Comparison of ENCODE assay signal across 26 cellular contexts in genomic region chr2:43839776-43840564, GRCh38. TPM values are rescaled to one million over a fixed set of nuclear protein-coding genes. Genes with fewer than 3 reads are reported as not detected.
"Had no signal": no experiment of that assay in that cellular context is flagged by ENCODE, and none has a peak within 500 bp of the region (broad histone marks: within the 10 kb centered on the region; RNA-seq: fewer than 3 reads in every experiment).

No MANE protein-coding gene starts in this region.

- H3K36me3 ChIP-seq: cardiac muscle cell, ovary, sigmoid colon, spleen, stomach, thoracic aorta, uterus had no signal

- DNase-seq: activated B cell treated with CpG ODN at 0.5 μM for 24 hours; activated CD4-positive, alpha-beta T cell treated with anti-CD3 and anti-CD28 coated beads, Interleukin-2, amount 10 ng/mL, durations not matched to agents 7 days and 5 days; activated naive CD4-positive, alpha-beta T cell treated with anti-CD3 and anti-CD28 coated beads for 36 hours; hippocampal formation; left ventricle myocardium superior; midbrain; ovary; sigmoid colon; spleen; stimulated activated CD4-positive, alpha-beta T cell treated with anti-CD3 and anti-CD28 coated beads, Interleukin-1b, Interleukin-23, amount 100 ng/mL, for 48 hours; stomach; uterus had no signal

- H3K9me3 ChIP-seq: ovary, sigmoid colon, spleen, stomach, thoracic aorta, uterus had no signal

- FAIRE-seq: astrocyte, colon, endometrium, TTC549 had no signal

- H3K27ac ChIP-seq: cardiac muscle cell, ovary, sigmoid colon, spleen, stomach, thoracic aorta, uterus had no signal

- ATAC-seq: activated T-helper 17 cell treated with anti-CD3 and anti-CD28 coated beads, Interleukin-2, amount 50 U/mL, for 72 hours; esophagus mucosa; left ventricle myocardium superior had no signal

- H3K4me3 ChIP-seq: cardiac muscle cell, ovary, sigmoid colon, spleen, stomach, thoracic aorta, uterus had no signal

- H3K27me3 ChIP-seq: cardiac muscle cell, ovary, sigmoid colon, uterus had no signal

- H3K4me1 ChIP-seq: sigmoid colon, spleen, stomach, uterus had no signal

RNA-seq across cellular contexts. Expression of gene ABCG8, which starts 1.2 kb away (rescaled TPM):
- total RNA-seq: activated B cell treated with CpG ODN at 0.5 μM for 24 hours; activated CD4-positive, alpha-beta T cell treated with anti-CD3 and anti-CD28 coated beads, Interleukin-2, amount 10 ng/mL, durations not matched to agents 7 days and 5 days; activated CD8-positive, alpha-beta memory T cell treated with anti-CD3 and anti-CD28 coated beads for 36 hours; activated naive CD4-positive, alpha-beta T cell treated with anti-CD3 and anti-CD28 coated beads for 36 hours; activated T-helper 17 cell treated with anti-CD3 and anti-CD28 coated beads, Interleukin-2, amount 50 U/mL, for 72 hours; astrocyte; cardiac muscle cell; esophagus mucosa; kidney epithelial cell; left ventricle myocardium superior; myocyte; neural crest cell; pulmonary artery endothelial cell; sigmoid colon; T-helper 2 cell treated with Interferon-gamma antibody and Interleukin-4, amounts not matched to agents 100 ng/mL and 5 ng/mL, for 36 hours; thoracic aorta had no signal
- polyA plus RNA-seq: stomach had no signal

RNA-seq across cellular contexts. Expression of gene ABCG5, which starts 1.3 kb away (rescaled TPM):
- total RNA-seq: activated B cell treated with CpG ODN at 0.5 μM for 24 hours; activated CD4-positive, alpha-beta T cell treated with anti-CD3 and anti-CD28 coated beads, Interleukin-2, amount 10 ng/mL, durations not matched to agents 7 days and 5 days; activated CD8-positive, alpha-beta memory T cell treated with anti-CD3 and anti-CD28 coated beads for 36 hours; activated naive CD4-positive, alpha-beta T cell treated with anti-CD3 and anti-CD28 coated beads for 36 hours; activated T-helper 17 cell treated with anti-CD3 and anti-CD28 coated beads, Interleukin-2, amount 50 U/mL, for 72 hours; astrocyte; cardiac muscle cell; esophagus mucosa; kidney epithelial cell; left ventricle myocardium superior; myocyte; neural crest cell; pulmonary artery endothelial cell; sigmoid colon; T-helper 2 cell treated with Interferon-gamma antibody and Interleukin-4, amounts not matched to agents 100 ng/mL and 5 ng/mL, for 36 hours; thoracic aorta; uterus had no signal
- polyA plus RNA-seq: cardiac muscle cell, ovary, stomach had no signal
